Comparison of ENCODE assay signal across 12 cellular contexts in the genomic region with DNA sequence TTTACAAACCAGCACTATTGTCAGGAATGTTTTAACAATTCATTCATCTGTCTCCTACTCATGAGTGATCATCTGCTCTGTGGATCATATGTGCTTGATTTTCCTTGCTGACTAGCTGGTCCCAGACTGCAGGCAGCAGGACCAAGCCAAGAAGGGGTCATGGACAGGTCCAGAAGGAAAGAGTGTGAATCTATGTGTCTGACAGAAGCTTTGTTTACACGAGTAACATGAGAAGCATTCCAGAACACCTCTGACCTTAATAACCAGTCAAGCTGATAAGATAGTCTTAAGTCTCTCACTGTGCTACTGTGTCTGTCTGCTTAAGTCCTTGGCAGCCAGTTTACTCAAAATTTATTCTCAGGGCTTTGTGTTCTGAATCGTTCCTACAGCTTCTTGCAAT. TPM values are rescaled to one million over a fixed set of nuclear protein-coding genes. Genes with fewer than 3 reads are reported as not detected.
DNase-seq lines count a peak whose midpoint lies in the region; ATAC-seq, FAIRE-seq and TF ChIP-seq lines count a peak whose summit lies in the region.
"Had no signal": no experiment of that assay in that cellular context is flagged by ENCODE, and none has a peak within 500 bp of the region (broad histone marks: within the 10 kb centered on the region; RNA-seq: fewer than 3 reads in every experiment).

No MANE protein-coding gene starts in this region.

- ATAC-seq in PC-3 = peak; percentile 29
- ATAC-seq in HG03025 (IDR thresholded peaks at IDR 0.05; ENCODE audit: low FRiP score, unreplicated experiment) = no peak
- no peak for ATAC-seq in GM19395 (IDR thresholded peaks at IDR 0.05; ENCODE audit: unreplicated experiment)
- ATAC-seq: left colon had no signal

- no peaks in the 10 kb centered on the region for H3K36me3 ChIP-seq in PC-3 (ENCODE audit: low read depth, low read length)
- H3K36me3 ChIP-seq: BLaER1 treated with 17β-estradiol and CSF1 and Interleukin-3, amounts not matched to agents 10 nM and 100 nM had no signal

- no peaks in the 10 kb centered on the region for H3K9me3 ChIP-seq in PC-3 (ENCODE audit: low read length)
- H3K9me3 ChIP-seq: BLaER1 treated with 17β-estradiol and CSF1 and Interleukin-3, amounts not matched to agents 10 nM and 100 nM had no signal

- CTCF ChIA-PET in PC-3 (lab: Charles Lee) = no interaction called here

- H3K4me2 ChIP-seq in PC-3 (ENCODE audit: low read length) = no peak overlapping the region
- H3K4me2 ChIP-seq: BLaER1 treated with 17β-estradiol and CSF1 and Interleukin-3, amounts not matched to agents 10 nM and 100 nM had no signal

- H3K27ac ChIP-seq in PC-3 (ENCODE audit: low read length) = no peak overlapping the region
- H3K27ac ChIP-seq: BLaER1 treated with 17β-estradiol and CSF1 and Interleukin-3, amounts not matched to agents 10 nM and 100 nM had no signal

- peak overlapping the region; percentile 64 to 88 (median 83) for H3K27ac Mint-ChIP-seq in nephron
- H3K27ac Mint-ChIP-seq: activated naive CD4-positive, alpha-beta T cell treated with anti-CD3 and anti-CD28 coated beads for 36 hours had no signal

- peaks cover 26% of the 10 kb centered on the region for H3K36me3 Mint-ChIP-seq in nephron (ENCODE audit: low read depth)

- peaks cover 22% of the 10 kb centered on the region for H3K4me1 Mint-ChIP-seq in nephron

- FAIRE-seq in D721Med (lab: Jason Lieb, UNC) = peak; percentile 44

- no peaks in the 10 kb centered on the region for H3K27me3 ChIP-seq in PC-3 (ENCODE audit: low read length)
- H3K27me3 ChIP-seq: BLaER1 treated with 17β-estradiol and CSF1 and Interleukin-3, amounts not matched to agents 10 nM and 100 nM had no signal

- no peak overlapping the region for H3K4me3 ChIP-seq in PC-3 (ENCODE audit: low read length)
- no peak overlapping the region for H3K4me3 ChIP-seq in fibroblast of villous mesenchyme (ENCODE audit: low read depth, low read length)
- H3K4me3 ChIP-seq: BLaER1 treated with 17β-estradiol and CSF1 and Interleukin-3, amounts not matched to agents 10 nM and 100 nM had no signal

- POLR2A ChIA-PET in PC-3 (lab: Charles Lee; ENCODE audit: unreplicated experiment) = no interaction called here

- no TSS peak for BruUV-seq in PC-3 (replicated peaks; lab: Mats Ljungman, UMichigan)

- TF ChIP-seq CTCF in D721Med (IDR thresholded peaks at IDR 0.05; ENCODE audit: insufficient read depth, missing control alignments) (no peak), PC-3 (conservative IDR thresholded peaks at IDR 0.05; ENCODE audit: low read depth, low read length) (no peak), fibroblast of villous mesenchyme (IDR thresholded peaks at IDR 0.05; ENCODE audit: insufficient read depth, low read depth, low read length) (no peak), nephron (IDR thresholded peaks at IDR 0.05; ENCODE audit: unreplicated experiment in 3 of 3) (no peak)

- no peaks in the 10 kb centered on the region for H3K27me3 Mint-ChIP-seq in nephron (ENCODE audit: low read depth)

- DNase-seq in D721Med (ENCODE audit: insufficient read length, low spot score) (no peak), PC-3 (peak; percentile 10), fibroblast of villous mesenchyme (ENCODE audit: low read depth) (peak; percentile 65), UCSD-AML1 (lab: John Stamatoyannopoulos, UW; ENCODE audit: unreplicated experiment) (no peak)
- no peak for DNase-seq in activated CD4-positive, CD25-positive, alpha-beta regulatory T cell treated with anti-CD3 and anti-CD28 coated beads, Interleukin-2, amount 50 U/mL, for 72 hours
- DNase-seq: activated naive CD4-positive, alpha-beta T cell treated with anti-CD3 and anti-CD28 coated beads for 36 hours; left colon; NCI-H1930 had no signal

- no peak overlapping the region for H2AFZ ChIP-seq in PC-3 (ENCODE audit: low read length)

- no peaks in the 10 kb centered on the region for H3K9me2 ChIP-seq in PC-3 (replicated peaks; ENCODE audit: low read length)

- intact Hi-C loops in PC-3 (cut with micrococcal nuclease) = no loop called here

- no peak overlapping the region for H3K9ac ChIP-seq in PC-3 (ENCODE audit: low read length)
- H3K9ac ChIP-seq: BLaER1 treated with 17β-estradiol and CSF1 and Interleukin-3, amounts not matched to agents 10 nM and 100 nM had no signal

- no peaks in the 10 kb centered on the region for H4K20me1 ChIP-seq in PC-3 (ENCODE audit: low read length)
- H4K20me1 ChIP-seq: BLaER1 treated with 17β-estradiol and CSF1 and Interleukin-3, amounts not matched to agents 10 nM and 100 nM had no signal

- H3K79me2 ChIP-seq in PC-3 (ENCODE audit: low read length) = no peaks in the 10 kb centered on the region

- H3K4me3 Mint-ChIP-seq in nephron = no peak overlapping the region
- H3K4me3 Mint-ChIP-seq: activated naive CD4-positive, alpha-beta T cell treated with anti-CD3 and anti-CD28 coated beads for 36 hours had no signal

- H3K4me1 ChIP-seq in PC-3 (ENCODE audit: insufficient read depth, low read length) = peaks cover 21% of the 10 kb centered on the region
- H3K4me1 ChIP-seq: BLaER1 treated with 17β-estradiol and CSF1 and Interleukin-3, amounts not matched to agents 10 nM and 100 nM had no signal

- no peaks in the 10 kb centered on the region for H3F3A ChIP-seq in PC-3 (ENCODE audit: low read length, unreplicated experiment)

- H3K9me3 Mint-ChIP-seq in nephron = no peaks in the 10 kb centered on the region
- H3K9me3 Mint-ChIP-seq: activated naive CD4-positive, alpha-beta T cell treated with anti-CD3 and anti-CD28 coated beads for 36 hours had no signal

RNA-seq across cellular contexts. Expression of a gene that starts 39.0 kb away (rescaled TPM):
- 9.2 and 9.3 TPM in 2 replicates for total RNA-seq in PC-3 (2014; rRNA removed)
- total RNA-seq in fibroblast of villous mesenchyme = 0.32 and 0.43 TPM in 2 replicates

RNA-seq across cellular contexts. Expression of a gene that starts 53.2 kb away (rescaled TPM):
- total RNA-seq in PC-3 (2014; rRNA removed) = 3.1 and 4.4 TPM in 2 replicates
- 1.7 and 1.9 TPM in 2 replicates for total RNA-seq in fibroblast of villous mesenchyme

Comparison
In these comparisons a context has a peak if more than half of its experiments do, and no peak if none do; other contexts are left out.
1. DNase-seq: peak in PC-3 (single experiment) and fibroblast of villous mesenchyme (single experiment); none in D721Med (single experiment), activated CD4-positive, CD25-positive, alpha-beta regulatory T cell treated with anti-CD3 and anti-CD28 coated beads, Interleukin-2, amount 50 U/mL, for 72 hours (single experiment) and UCSD-AML1 (single experiment).